2 cellular contexts compared by ENCODE assay signal in genomic region chr10:84326995-84327394, GRCh38.
A peak's percentile ranks its signal among the peaks of the same experiment; 100 is the strongest.
TF ChIP-seq lines count a peak whose summit lies in the region.
"Not testable (repeated sequence)": the region's sequence is repeated elsewhere in the genome, so short reads cannot be mapped to it uniquely, and the experiment has no call there.

No MANE protein-coding gene starts in this region.

TF ChIP-seq in K562, 482 proteins besides CTCF, POLR2A, EP300 and RAD21 (continues in another document):
- TF ChIP-seq GABPA (tag; conservative IDR thresholded peaks at IDR 0.05; ENCODE audit: low read depth), result 0 out of 2 replicates have a peak, but pooled peaks have one; percentile 6
- peak; percentile 65 for TF ChIP-seq ATF3 (IDR thresholded peaks at IDR 0.05)
- not testable (repeated sequence) for TF ChIP-seq ATF3 (CRISPR knock-in tag; conservative IDR thresholded peaks at IDR 0.05); NR2C1 (tag; IDR thresholded peaks at IDR 0.05); NR2C2 (CRISPR knock-in tag; IDR thresholded peaks at IDR 0.05); CEBPG (CRISPR knock-in tag; IDR thresholded peaks at IDR 0.05)
- TF ChIP-seq SMARCC2 (IDR thresholded peaks at IDR 0.05; ENCODE audit: low read depth), result 0 out of 2 replicates have a peak, but pooled peaks have one; percentile 43
- TF ChIP-seq DPF2 (IDR thresholded peaks at IDR 0.05), result peak; percentile 54
- peak; percentile 38; the same call in 1 of the 2 replicates for TF ChIP-seq NR2C1 (IDR thresholded peaks at IDR 0.05)
- 0 out of 2 replicates have a peak, but pooled peaks have one; percentile 4 for TF ChIP-seq MTA2 (IDR thresholded peaks at IDR 0.05; ENCODE audit: low read depth)
- TF ChIP-seq ETV5 (CRISPR knock-in tag; IDR thresholded peaks at IDR 0.05; ENCODE audit: low read depth), result 0 out of 2 replicates have a peak, but pooled peaks have one; percentile 26
- peak; percentile 38 for TF ChIP-seq HDAC2 (IDR thresholded peaks at IDR 0.05)
- 0 out of 2 replicates have a peak, but pooled peaks have one; percentile 8 for TF ChIP-seq TFAP4 (CRISPR knock-in tag; IDR thresholded peaks at IDR 0.05; ENCODE audit: borderline replicate concordance)
- TF ChIP-seq ESRRA (IDR thresholded peaks at IDR 0.05; ENCODE audit: borderline replicate concordance, low read depth), result 0 out of 2 replicates have a peak, but pooled peaks have one; percentile 43
- TF ChIP-seq HDAC3 (IDR thresholded peaks at IDR 0.05; ENCODE audit: borderline replicate concordance, partially characterized antibody), result peak; percentile 31
- TF ChIP-seq MLLT1 (IDR thresholded peaks at IDR 0.05), result peak in 1 of 2 experiments; percentile 39; a peak in 1 of 4 replicates
- 0 out of 2 replicates have a peak, but pooled peaks have one; percentile 17 for TF ChIP-seq HLTF (IDR thresholded peaks at IDR 0.05)
- TF ChIP-seq CBFA2T3 (IDR thresholded peaks at IDR 0.05), result peak; percentile 63
- TF ChIP-seq ZNF395 (CRISPR knock-in tag; IDR thresholded peaks at IDR 0.05), result 0 out of 2 replicates have a peak, but pooled peaks have one; percentile 16
- peak; percentile 25; the same call in 1 of the 2 replicates for TF ChIP-seq NCOA1 (IDR thresholded peaks at IDR 0.05; ENCODE audit: low read depth)
- TF ChIP-seq EGR1 (conservative IDR thresholded peaks at IDR 0.05), result 0 out of 2 replicates have a peak, but pooled peaks have one; percentile 9
- TF ChIP-seq NCOA2 (IDR thresholded peaks at IDR 0.05; ENCODE audit: partially characterized antibody in 2 of 2), result peak in 1 of 2 experiments; percentile 8
- TF ChIP-seq HES1 (IDR thresholded peaks at IDR 0.05; ENCODE audit: low read depth), result peak; percentile 63; the same call in 1 of the 2 replicates
- TF ChIP-seq ADNP (tag; IDR thresholded peaks at IDR 0.05), result 0 out of 2 replicates have a peak, but pooled peaks have one; percentile 23
- peak; percentile 70 to 83 for TF ChIP-seq KDM1A (IDR thresholded peaks at IDR 0.05)
- peak in 1 of 2 experiments; percentile 29; a peak in 1 of 4 replicates for TF ChIP-seq HDAC1 (IDR thresholded peaks at IDR 0.05)
- TF ChIP-seq CEBPB (tag; IDR thresholded peaks at IDR 0.05), result peak; percentile 62; the same call in 1 of the 2 replicates
- peak in 1 of 2 experiments; percentile 36; a peak in 1 of 4 replicates for TF ChIP-seq CSDE1 (IDR thresholded peaks at IDR 0.05)
- TF ChIP-seq NCOR1 (IDR thresholded peaks at IDR 0.05), result peak; percentile 43; the same call in 1 of the 2 replicates
- 0 out of 2 replicates have a peak, but pooled peaks have one; percentile 19 for TF ChIP-seq TAL1 (IDR thresholded peaks at IDR 0.05)
- TF ChIP-seq ARID1B (IDR thresholded peaks at IDR 0.05), result peak; percentile 61
- peak; percentile 18 to 56; a peak in 1 of 4 replicates for TF ChIP-seq FOXA3 (CRISPR knock-in tag; conservative IDR thresholded peaks at IDR 0.05 in 1 of 2, IDR thresholded peaks at IDR 0.05 in 1 of 2)
- TF ChIP-seq EHMT2 (IDR thresholded peaks at IDR 0.05), result 0 out of 2 replicates have a peak, but pooled peaks have one; percentile 18
- TF ChIP-seq NR2C2 (tag; IDR thresholded peaks at IDR 0.05), result 0 out of 2 replicates have a peak, but pooled peaks have one; percentile 4
- peak in 1 of 2 experiments; percentile 52; a peak in 1 of 4 replicates for TF ChIP-seq CEBPG (tag; conservative IDR thresholded peaks at IDR 0.05 in 1 of 2, IDR thresholded peaks at IDR 0.05 in 1 of 2)

TF ChIP-seq in HepG2, 621 proteins besides CTCF, POLR2A, EP300 and RAD21:
- TF ChIP-seq SKI (IDR thresholded peaks at IDR 0.05; ENCODE audit: partially characterized antibody), result peak; percentile 17
- TF ChIP-seq ESRRA (CRISPR knock-in tag; IDR thresholded peaks at IDR 0.05; ENCODE audit: low read depth), result 0 out of 2 replicates have a peak, but pooled peaks have one; percentile 23
- 0 out of 2 replicates have a peak, but pooled peaks have one; percentile 3 for TF ChIP-seq ZNF777 (CRISPR knock-in tag; IDR thresholded peaks at IDR 0.05)
- TF ChIP-seq GFI1 (CRISPR knock-in tag; IDR thresholded peaks at IDR 0.05; ENCODE audit: borderline replicate concordance), result 0 out of 2 replicates have a peak, but pooled peaks have one; percentile 25
- TF ChIP-seq PITX1 (CRISPR knock-in tag; IDR thresholded peaks at IDR 0.05), result peak; percentile 99
- TF ChIP-seq ADNP (CRISPR knock-in tag; IDR thresholded peaks at IDR 0.05), result peak; percentile 41; the same call in 1 of the 2 replicates
- not testable (repeated sequence) for TF ChIP-seq FOXA1, SOX6 (IDR thresholded peaks at IDR 0.05)
- TF ChIP-seq FOXA1 (CRISPR knock-in tag; IDR thresholded peaks at IDR 0.05), result peak; percentile 59; the same call in 1 of the 2 replicates
- TF ChIP-seq ZNF609 (CRISPR knock-in tag; IDR thresholded peaks at IDR 0.05; ENCODE audit: borderline replicate concordance), result peak; percentile 32; the same call in 1 of the 2 replicates
- peak; percentile 17; the same call in 1 of the 2 replicates for TF ChIP-seq RXRA (CRISPR knock-in tag; IDR thresholded peaks at IDR 0.05)
- TF ChIP-seq ZMYM3 (CRISPR knock-in tag; IDR thresholded peaks at IDR 0.05), result 0 out of 2 replicates have a peak, but pooled peaks have one; percentile 19
- peak; percentile 27; the same call in 1 of the 2 replicates for TF ChIP-seq SOX6 (CRISPR knock-in tag; IDR thresholded peaks at IDR 0.05)
- peak; percentile 52; the same call in 1 of the 2 replicates for TF ChIP-seq SP5 (CRISPR knock-in tag; IDR thresholded peaks at IDR 0.05; ENCODE audit: borderline replicate concordance, low read depth)
- TF ChIP-seq HNF4A (CRISPR knock-in tag; IDR thresholded peaks at IDR 0.05), result peak; percentile 45
- 0 out of 2 replicates have a peak, but pooled peaks have one; percentile 27 for TF ChIP-seq ZNF503 (CRISPR knock-in tag; IDR thresholded peaks at IDR 0.05)
- TF ChIP-seq ZNF317 (CRISPR knock-in tag; IDR thresholded peaks at IDR 0.05), result 0 out of 2 replicates have a peak, but pooled peaks have one; percentile 5
- TF ChIP-seq HOXA3 (CRISPR knock-in tag; IDR thresholded peaks at IDR 0.05), result peak; percentile 36; the same call in 1 of the 2 replicates
- peak; percentile 78 for TF ChIP-seq NR2F6 (IDR thresholded peaks at IDR 0.05)
- TF ChIP-seq NR2F6 (CRISPR knock-in tag; IDR thresholded peaks at IDR 0.05), result peak; percentile 47; the same call in 1 of the 2 replicates
- TF ChIP-seq NR2F2 (IDR thresholded peaks at IDR 0.05; ENCODE audit: borderline replicate concordance, low read depth), result peak; percentile 79
- TF ChIP-seq BCL6 (CRISPR knock-in tag; IDR thresholded peaks at IDR 0.05), result peak; percentile 31; the same call in 1 of the 2 replicates
- TF ChIP-seq HDAC2 (CRISPR knock-in tag; IDR thresholded peaks at IDR 0.05), result peak; percentile 45; the same call in 1 of the 2 replicates
- TF ChIP-seq TCF7 (IDR thresholded peaks at IDR 0.05; ENCODE audit: low read depth), result 0 out of 2 replicates have a peak, but pooled peaks have one; percentile 42
- TF ChIP-seq RARA (CRISPR knock-in tag; IDR thresholded peaks at IDR 0.05), result peak; percentile 71
- TF ChIP-seq NCOA2 (CRISPR knock-in tag; IDR thresholded peaks at IDR 0.05), result peak; percentile 47; the same call in 1 of the 2 replicates
- TF ChIP-seq ZMYM4 (CRISPR knock-in tag; IDR thresholded peaks at IDR 0.05), result 0 out of 2 replicates have a peak, but pooled peaks have one; percentile 19
TF ChIP-seq in HepG2: peak in this region for 24; not testable (repeated sequence) for 597.
